ENCODE assay signal across 10 cellular contexts in the genomic region with DNA sequence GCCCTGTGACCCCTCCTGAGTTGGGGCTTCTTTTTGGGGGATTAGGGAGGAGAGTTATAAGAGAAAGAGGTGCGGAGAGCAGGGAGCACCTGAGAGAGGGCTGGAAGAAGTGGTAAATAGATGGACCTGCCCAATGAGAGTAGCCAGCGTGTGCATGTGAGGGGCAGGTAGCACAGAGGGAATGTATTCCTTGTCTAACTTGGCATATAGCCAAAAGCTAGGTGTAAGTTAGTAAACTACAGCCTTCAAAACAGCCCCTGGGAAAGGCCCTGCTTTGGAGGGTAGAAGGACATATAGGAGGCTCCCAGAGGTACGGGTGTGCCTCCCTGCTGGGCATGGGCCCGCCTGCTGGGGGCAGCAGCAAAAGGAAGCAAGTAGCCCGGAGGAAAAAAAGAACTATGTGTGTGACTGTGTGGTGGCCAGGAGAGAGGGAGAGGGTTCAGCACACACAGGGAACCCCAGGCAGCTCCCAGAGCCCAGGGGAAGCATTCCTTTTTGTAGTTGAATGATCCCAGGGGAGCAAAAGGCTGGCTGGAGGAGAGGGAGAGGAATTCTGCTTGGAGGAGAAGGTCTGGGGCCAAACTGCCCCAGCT. TPM values are rescaled to one million over a fixed set of nuclear protein-coding genes. Genes with fewer than 3 reads are reported as not detected.
DNase-seq lines count a peak whose midpoint lies in the region; ATAC-seq, FAIRE-seq and TF ChIP-seq lines count a peak whose summit lies in the region.
"Had no signal": no experiment of that assay in that cellular context is flagged by ENCODE, and none has a peak within 500 bp of the region (broad histone marks: within the 10 kb centered on the region; RNA-seq: fewer than 3 reads in every experiment).

No MANE protein-coding gene starts in this region.

- H4K91ac ChIP-seq in H1 (replicated peaks; ENCODE audit: insufficient read length, low read length) = no peak overlapping the region

- POLR2A ChIA-PET in H1 (lab: Charles Lee; ENCODE audit: partially characterized antibody) = interaction anchor here (0.7 to 2.1 kb wide), 10 partner anchors 10 to 74 kb away, joined by 3 to 7 read pairs (median 4); a partner anchor contains a TSS

- no peaks in the 10 kb centered on the region for H3K4me1 ChIP-seq in Loucy (ENCODE audit: insufficient read depth, low read length, poor library complexity, severe bottlenecking)
- peaks cover 26 to 45% (median 29%) of the 10 kb centered on the region in 4 experiments for H3K4me1 ChIP-seq in H1 (replicated peaks in 1 of 4; ENCODE audit: control insufficient read depth in 3 of 4, insufficient read depth in 4 of 4, low read length in 3 of 4)
- H3K4me1 ChIP-seq in parathyroid adenoma = peaks cover 78% of the 10 kb centered on the region

- H3K18ac ChIP-seq in H1 (ENCODE audit: extremely low read depth, low read length) = no peak overlapping the region; the same call in 1 of the 2 replicates

- H3K9ac ChIP-seq in Loucy (ENCODE audit: low read depth, low read length, poor library complexity, severe bottlenecking) (no peak overlapping the region), H1 (replicated peaks in 1 of 4; ENCODE audit: extremely low read depth in 1 of 4, low read depth in 3 of 4, low read length in 3 of 4) (no peak overlapping the region), parathyroid adenoma (no peak overlapping the region)

- H3K4me3 ChIP-seq in Loucy (ENCODE audit: low read length, poor library complexity, severe bottlenecking) (no peak overlapping the region), H1 (ENCODE audit: extremely low read depth in 1 of 4, insufficient read depth in 2 of 4, low read depth in 3 of 4, low read length in 4 of 4) (no peak overlapping the region), parathyroid adenoma (ENCODE audit: low read depth, low read length) (no peak overlapping the region)

- no peak for TF ChIP-seq RAD21 in H1 (IDR thresholded peaks at IDR 0.05 in 1 of 2, conservative IDR thresholded peaks at IDR 0.05 in 1 of 2; ENCODE audit: low read depth in 2 of 2, low read length in 2 of 2)

- peak; percentile 36 for FAIRE-seq in H1 (lab: Jason Lieb, UNC)
- FAIRE-seq: small intestine had no signal

- TF ChIP-seq CTCF in Loucy (conservative IDR thresholded peaks at IDR 0.05; ENCODE audit: low read length) (peak; percentile 52), H1 (IDR thresholded peaks at IDR 0.05; ENCODE audit: control extremely low read depth in 1 of 3, insufficient read depth in 1 of 3, low read depth in 1 of 3, low read length in 3 of 3) (peak in 2 of 3 experiments; percentile 3 to 28; a peak in 3 of 4 replicates), parathyroid adenoma (IDR thresholded peaks at IDR 0.05) (peak; percentile 32)

- H3K9me2 ChIP-seq in Loucy (replicated peaks; ENCODE audit: low read depth, low read length) = no peaks in the 10 kb centered on the region

- H3K4me2 ChIP-seq in Loucy (ENCODE audit: low read depth, low read length, poor library complexity, severe bottlenecking) = no peak overlapping the region
- no peak overlapping the region; a peak in 1 of 4 replicates for H3K4me2 ChIP-seq in H1 (ENCODE audit: insufficient read depth in 1 of 2, low read depth in 2 of 2, low read length in 2 of 2)
- no peak overlapping the region for H3K4me2 ChIP-seq in parathyroid adenoma (ENCODE audit: low read length)

- H4K5ac ChIP-seq in H1 (ENCODE audit: insufficient read length, low read depth, low read length) = no peak overlapping the region

- H2AFZ ChIP-seq in Loucy (ENCODE audit: low read length) (0 out of 2 replicates have a peak overlapping the region, but pooled peaks have one; percentile 33), H1 (ENCODE audit: low read length) (no peak overlapping the region), parathyroid adenoma (peak overlapping the region; percentile 47)

- no peaks in the 10 kb centered on the region for H3F3A ChIP-seq in Loucy (ENCODE audit: low read depth)

- H4K8ac ChIP-seq in H1 (ENCODE audit: extremely low read depth, insufficient read depth, low read length) = peak overlapping the region; percentile 4; the same call in 1 of the 2 replicates

- no peak for TF ChIP-seq POLR2A in H1 (IDR thresholded peaks at IDR 0.05; ENCODE audit: control extremely low read depth in 1 of 2, low read depth in 2 of 2, low read length in 2 of 2)

- H3K9me3 ChIP-seq in Loucy (ENCODE audit: insufficient read depth, low read depth, low read length) (no peaks in the 10 kb centered on the region), H1 (ENCODE audit: insufficient read depth in 2 of 2, low read depth in 1 of 2, low read length in 1 of 2) (no peaks in the 10 kb centered on the region), parathyroid adenoma (ENCODE audit: control insufficient read depth, low read length) (no peaks in the 10 kb centered on the region)

- peak; percentile 3 for DNase-seq in NCI-H146 (lab: John Stamatoyannopoulos, UW)
- DNase-seq in NCI-H146 treated with DMSO at 0.1 percent for 48 hours (lab: John Stamatoyannopoulos, UW; ENCODE audit: unreplicated experiment) = no peak
- no peak for DNase-seq in H1 (ENCODE audit: low read depth in 1 of 2, low spot score in 2 of 2)
- no peak for DNase-seq in activated CD8-positive, alpha-beta memory T cell treated with anti-CD3 and anti-CD28 coated beads, Interleukin-2, amount 50 U/mL, for 4 hours
- no peak for DNase-seq in AG20443 (ENCODE audit: low spot score)
- DNase-seq: activated T-cell treated with anti-CD3 and anti-CD28 coated beads, Interleukin-2, amount 50 U/mL, for 48 hours; small intestine had no signal

- H3K4ac ChIP-seq in H1 (replicated peaks; ENCODE audit: insufficient read length, low read depth, low read length) = peak overlapping the region; percentile 9

- no peak for ATAC-seq in GM19395 (IDR thresholded peaks at IDR 0.05; ENCODE audit: unreplicated experiment)

- H2BK5ac ChIP-seq in H1 (ENCODE audit: low read depth, low read length) = no peak overlapping the region

- H2AK5ac ChIP-seq in H1 (ENCODE audit: low read depth, low read length) = no peak overlapping the region

- TF ChIP-seq EP300 in H1 (IDR thresholded peaks at IDR 0.05; ENCODE audit: borderline replicate concordance in 1 of 2, low read depth in 2 of 2, low read length in 2 of 2) = no peak

- H3K27me3 ChIP-seq in Loucy (ENCODE audit: insufficient read depth, low read length, poor library complexity, severe bottlenecking) = no peaks in the 10 kb centered on the region
- H3K27me3 ChIP-seq in H1 (replicated peaks in 1 of 4; ENCODE audit: control insufficient read depth in 3 of 4, extremely low read depth in 1 of 4, insufficient read depth in 3 of 4, low read length in 3 of 4) = no peaks in the 10 kb centered on the region
- no peaks in the 10 kb centered on the region for H3K27me3 ChIP-seq in parathyroid adenoma (ENCODE audit: control insufficient read depth, insufficient read depth, low read length)

- H3K56ac ChIP-seq in H1 (replicated peaks; ENCODE audit: insufficient read length, low read depth, low read length) = no peak overlapping the region

- CTCF ChIA-PET in H1 (lab: Charles Lee; ENCODE audit: partially characterized antibody) = interaction anchor here (1.2 to 15.2 kb wide), 21 partner anchors 10 to 120 kb away, joined by 3 to 218 read pairs (median 7); a partner anchor contains a TSS

- no peak overlapping the region for H3K14ac ChIP-seq in H1 (ENCODE audit: insufficient read length)

- no peaks in the 10 kb centered on the region for H3K36me3 ChIP-seq in Loucy (ENCODE audit: insufficient read depth, low read length)
- H3K36me3 ChIP-seq in H1 (ENCODE audit: control insufficient read depth in 2 of 4, insufficient read depth in 4 of 4, low read length in 3 of 4) = no peaks in the 10 kb centered on the region
- H3K36me3 ChIP-seq in parathyroid adenoma (ENCODE audit: control insufficient read depth, insufficient read depth, low read length) = no peaks in the 10 kb centered on the region

- H2BK15ac ChIP-seq in H1 (ENCODE audit: low read length) = no peak overlapping the region

- H3K79me1 ChIP-seq in H1 (ENCODE audit: low read depth, low read length) = peaks cover 27% of the 10 kb centered on the region

- WGBS in H1 (ENCODE audit: extremely low coverage in 1 of 2, insufficient coverage in 1 of 2, insufficient read length in 1 of 2, insufficient replicate concordance in 2 of 2, low coverage in 1 of 2, low lambda C conversion rate in 2 of 2, missing lambda C conversion rate in 1 of 2), 2 experiments = 63% methylated on average over 5 of the region's 5 CpGs; no CpG with 5 or more reads in 1 of the 2 experiments

- no peak overlapping the region for H2BK20ac ChIP-seq in H1 (ENCODE audit: low read length)

- no peak overlapping the region for H2BK120ac ChIP-seq in H1 (replicated peaks; ENCODE audit: low read depth, low read length)

- H3K27ac ChIP-seq in H1 (ENCODE audit: low read depth, low read length) (no peak overlapping the region), parathyroid adenoma (peak overlapping the region; percentile 89)

- H2BK12ac ChIP-seq in H1 (ENCODE audit: low read depth, low read length) = no peak overlapping the region

- no peaks in the 10 kb centered on the region for H3K23me2 ChIP-seq in H1 (ENCODE audit: low read depth, low read length)

- H3K23ac ChIP-seq in H1 (ENCODE audit: insufficient read length) = no peak overlapping the region

- no peaks in the 10 kb centered on the region for H4K20me1 ChIP-seq in Loucy (ENCODE audit: insufficient read depth, low read length, poor library complexity, severe bottlenecking)
- peaks cover 42 to 51% of the 10 kb centered on the region in 2 experiments for H4K20me1 ChIP-seq in H1 (replicated peaks in 1 of 2; ENCODE audit: control insufficient read depth in 1 of 2, insufficient read depth in 2 of 2, low read length in 2 of 2)

- H3K79me2 ChIP-seq in Loucy (ENCODE audit: insufficient read depth, low read length) = no peaks in the 10 kb centered on the region
- peaks cover 17 to 94% of the 10 kb centered on the region in 2 experiments for H3K79me2 ChIP-seq in H1 (ENCODE audit: control insufficient read depth in 1 of 2, insufficient read depth in 2 of 2, low read length in 2 of 2)
- peaks cover 4% of the 10 kb centered on the region for H3K79me2 ChIP-seq in parathyroid adenoma

RNA-seq across cellular contexts. Expression of a gene that starts 48.0 kb away (rescaled TPM):
- total RNA-seq in H1 (2021; fragmentation: NEBNext Ultra II Directional; extraction: Animal tissue kit (Norgen Biotek cat#: 25700)) = 108 and 110 TPM in 2 replicates
- polyA plus RNA-seq in H1 (2011; rRNA removed) = 27.5 and 49.5 TPM in 2 replicates
- polyA plus RNA-seq in H1 (2011; cell fraction: cytosol; rRNA removed) = 11.0 TPM
- 53.7 TPM for polyA plus RNA-seq in H1 (2011; cell fraction: nucleus; rRNA removed)
- 117 to 131 TPM (median 126 TPM) in 4 replicates for polyA plus RNA-seq in H1 (2012, experiment 1 of 2)
- 142 TPM for polyA plus RNA-seq in H1 (2012, experiment 2 of 2)
- polyA plus RNA-seq in H1 (2013, experiment 1 of 2) = 141 TPM
- polyA plus RNA-seq in H1 (2013, experiment 2 of 2) = 141 TPM
- 15.5 and 22.8 TPM in 2 replicates for polyA minus RNA-seq in H1 (2011; rRNA and poly(A)+ RNA removed)
- polyA minus RNA-seq in H1 (2011; cell fraction: cytosol; rRNA and poly(A)+ RNA removed) = 31.3 TPM
- polyA minus RNA-seq in H1 (2011; cell fraction: nucleus; rRNA and poly(A)+ RNA removed) = 52.8 TPM
